ENCODE assay signal across 1 cellular context in the genomic region with DNA sequence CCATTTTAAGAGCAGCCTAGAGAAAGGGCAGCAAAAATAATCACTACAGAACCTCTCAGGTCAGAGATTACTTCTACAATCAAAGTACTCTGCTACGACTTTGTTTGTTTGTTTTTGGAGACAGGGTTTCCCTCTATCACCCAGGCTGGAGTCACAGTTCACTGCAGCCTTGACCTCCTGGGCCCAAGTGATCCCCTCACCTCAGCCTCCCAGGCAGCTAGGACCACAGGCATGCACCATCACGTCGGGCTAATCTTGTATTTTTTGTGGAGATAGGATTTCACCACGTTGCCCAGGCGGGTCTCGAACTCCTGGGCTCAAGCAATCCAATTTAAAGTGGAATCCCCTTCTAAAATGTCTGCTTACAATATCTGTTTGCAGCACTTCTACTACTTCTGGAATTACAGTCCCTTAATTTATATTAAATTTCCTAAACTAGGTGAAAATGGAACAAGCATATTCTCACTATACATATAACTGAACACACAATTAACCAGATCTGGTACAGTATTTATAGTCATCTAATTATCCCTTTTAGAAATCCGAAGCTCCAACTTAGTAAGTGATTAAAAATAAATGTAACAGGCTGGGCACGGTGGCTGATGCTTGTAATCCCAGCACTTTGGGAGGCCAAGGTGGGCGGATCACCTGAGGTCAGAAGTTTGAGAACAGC.
TF ChIP-seq lines count a peak whose summit lies in the region.

No MANE protein-coding gene starts in this region.

TF ChIP-seq in HEK293, 187 proteins besides CTCF, POLR2A, EP300 and RAD21 (continued from another document and continues in another):
- TF ChIP-seq, protein P1, sequence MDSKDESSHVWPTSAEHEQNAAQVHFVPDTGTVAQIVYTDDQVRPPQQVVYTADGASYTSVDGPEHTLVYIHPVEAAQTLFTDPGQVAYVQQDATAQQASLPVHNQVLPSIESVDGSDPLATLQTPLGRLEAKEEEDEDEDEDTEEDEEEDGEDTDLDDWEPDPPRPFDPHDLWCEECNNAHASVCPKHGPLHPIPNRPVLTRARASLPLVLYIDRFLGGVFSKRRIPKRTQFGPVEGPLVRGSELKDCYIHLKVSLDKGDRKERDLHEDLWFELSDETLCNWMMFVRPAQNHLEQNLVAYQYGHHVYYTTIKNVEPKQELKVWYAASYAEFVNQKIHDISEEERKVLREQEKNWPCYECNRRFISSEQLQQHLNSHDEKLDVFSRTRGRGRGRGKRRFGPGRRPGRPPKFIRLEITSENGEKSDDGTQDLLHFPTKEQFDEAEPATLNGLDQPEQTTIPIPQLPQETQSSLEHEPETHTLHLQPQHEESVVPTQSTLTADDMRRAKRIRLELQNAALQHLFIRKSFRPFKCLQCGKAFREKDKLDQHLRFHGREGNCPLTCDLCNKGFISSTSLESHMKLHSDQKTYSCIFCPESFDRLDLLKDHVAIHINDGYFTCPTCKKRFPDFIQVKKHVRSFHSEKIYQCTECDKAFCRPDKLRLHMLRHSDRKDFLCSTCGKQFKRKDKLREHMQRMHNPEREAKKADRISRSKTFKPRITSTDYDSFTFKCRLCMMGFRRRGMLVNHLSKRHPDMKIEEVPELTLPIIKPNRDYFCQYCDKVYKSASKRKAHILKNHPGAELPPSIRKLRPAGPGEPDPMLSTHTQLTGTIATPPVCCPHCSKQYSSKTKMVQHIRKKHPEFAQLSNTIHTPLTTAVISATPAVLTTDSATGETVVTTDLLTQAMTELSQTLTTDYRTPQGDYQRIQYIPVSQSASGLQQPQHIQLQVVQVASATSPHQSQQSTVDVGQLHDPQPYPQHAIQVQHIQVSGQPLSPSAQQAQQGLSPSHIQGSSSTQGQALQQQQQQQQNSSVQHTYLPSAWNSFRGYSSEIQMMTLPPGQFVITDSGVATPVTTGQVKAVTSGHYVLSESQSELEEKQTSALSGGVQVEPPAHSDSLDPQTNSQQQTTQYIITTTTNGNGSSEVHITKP (tag by site-specific recombination; IDR thresholded peaks at IDR 0.05): 0 out of 2 replicates have a peak, but pooled peaks have one; percentile 5
- TF ChIP-seq GLIS1 (tag by site-specific recombination; IDR thresholded peaks at IDR 0.05) (peak; percentile 92), ZNF514 (tag by site-specific recombination; IDR thresholded peaks at IDR 0.05) (no peak), ZNF366 (tag by site-specific recombination; conservative IDR thresholded peaks at IDR 0.05) (peak; percentile 52; the same call in 1 of the 2 replicates), ZNF791 (tag by site-specific recombination; IDR thresholded peaks at IDR 0.05) (no peak), ZNF624 (tag by site-specific recombination; IDR thresholded peaks at IDR 0.05) (no peak), ZBTB20 (tag by site-specific recombination; IDR thresholded peaks at IDR 0.05) (no peak), KLF10 (tag by site-specific recombination; IDR thresholded peaks at IDR 0.05) (0 out of 2 replicates have a peak, but pooled peaks have one; percentile 16), ZNF596 (tag by site-specific recombination; IDR thresholded peaks at IDR 0.05) (no peak), ZNF561 (tag by site-specific recombination; IDR thresholded peaks at IDR 0.05; ENCODE audit: borderline replicate concordance) (no peak), HOXC10 (CRISPR knock-in tag; IDR thresholded peaks at IDR 0.05) (no peak), ZNF433 (tag by site-specific recombination; IDR thresholded peaks at IDR 0.05; ENCODE audit: low read depth) (no peak), HOXA7 (CRISPR knock-in tag; IDR thresholded peaks at IDR 0.05; ENCODE audit: borderline replicate concordance) (no peak), ZNF830 (tag by site-specific recombination; IDR thresholded peaks at IDR 0.05; ENCODE audit: low read depth) (no peak), IKZF3 (tag by site-specific recombination; IDR thresholded peaks at IDR 0.05) (peak; percentile 42; the same call in 1 of the 2 replicates), GFI1B (tag by site-specific recombination; IDR thresholded peaks at IDR 0.05) (peak; percentile 83), ZNF473 (tag by site-specific recombination; IDR thresholded peaks at IDR 0.05) (no peak), ZNF2 (tag by site-specific recombination; IDR thresholded peaks at IDR 0.05) (no peak), ZNF169 (tag by site-specific recombination; IDR thresholded peaks at IDR 0.05) (no peak), ZBTB17 (tag by site-specific recombination; IDR thresholded peaks at IDR 0.05) (no peak), ZFHX2 (tag by site-specific recombination; conservative IDR thresholded peaks at IDR 0.05) (peak; percentile 50; the same call in 1 of the 2 replicates), ZIC2 (tag by site-specific recombination; IDR thresholded peaks at IDR 0.05) (peak; percentile 47; the same call in 1 of the 2 replicates), ZNF610 (tag by site-specific recombination; IDR thresholded peaks at IDR 0.05; ENCODE audit: borderline replicate concordance) (no peak), ZNF138 (tag by site-specific recombination; IDR thresholded peaks at IDR 0.05; ENCODE audit: borderline replicate concordance) (no peak), ZFP3 (tag by site-specific recombination; IDR thresholded peaks at IDR 0.05; ENCODE audit: low read depth) (no peak), ZNF211 (tag by site-specific recombination; IDR thresholded peaks at IDR 0.05; ENCODE audit: low read depth) (no peak), SETDB1 (IDR thresholded peaks at IDR 0.05; ENCODE audit: insufficient read length, low read length) (no peak), ZNF175 (tag by site-specific recombination; IDR thresholded peaks at IDR 0.05) (no peak), GLI2 (tag by site-specific recombination; IDR thresholded peaks at IDR 0.05; ENCODE audit: borderline replicate concordance, low read depth) (0 out of 2 replicates have a peak, but pooled peaks have one; percentile 2), ZNF548 (tag by site-specific recombination; IDR thresholded peaks at IDR 0.05) (no peak), REPIN1 (tag by site-specific recombination; IDR thresholded peaks at IDR 0.05; ENCODE audit: low read depth) (no peak), BCL11A (tag by site-specific recombination; IDR thresholded peaks at IDR 0.05; ENCODE audit: low read depth) (peak; percentile 30; the same call in 1 of the 2 replicates), KLF8 (tag by site-specific recombination; IDR thresholded peaks at IDR 0.05) (no peak; the same call in 1 of the 2 replicates)
- TF ChIP-seq, protein P2, sequence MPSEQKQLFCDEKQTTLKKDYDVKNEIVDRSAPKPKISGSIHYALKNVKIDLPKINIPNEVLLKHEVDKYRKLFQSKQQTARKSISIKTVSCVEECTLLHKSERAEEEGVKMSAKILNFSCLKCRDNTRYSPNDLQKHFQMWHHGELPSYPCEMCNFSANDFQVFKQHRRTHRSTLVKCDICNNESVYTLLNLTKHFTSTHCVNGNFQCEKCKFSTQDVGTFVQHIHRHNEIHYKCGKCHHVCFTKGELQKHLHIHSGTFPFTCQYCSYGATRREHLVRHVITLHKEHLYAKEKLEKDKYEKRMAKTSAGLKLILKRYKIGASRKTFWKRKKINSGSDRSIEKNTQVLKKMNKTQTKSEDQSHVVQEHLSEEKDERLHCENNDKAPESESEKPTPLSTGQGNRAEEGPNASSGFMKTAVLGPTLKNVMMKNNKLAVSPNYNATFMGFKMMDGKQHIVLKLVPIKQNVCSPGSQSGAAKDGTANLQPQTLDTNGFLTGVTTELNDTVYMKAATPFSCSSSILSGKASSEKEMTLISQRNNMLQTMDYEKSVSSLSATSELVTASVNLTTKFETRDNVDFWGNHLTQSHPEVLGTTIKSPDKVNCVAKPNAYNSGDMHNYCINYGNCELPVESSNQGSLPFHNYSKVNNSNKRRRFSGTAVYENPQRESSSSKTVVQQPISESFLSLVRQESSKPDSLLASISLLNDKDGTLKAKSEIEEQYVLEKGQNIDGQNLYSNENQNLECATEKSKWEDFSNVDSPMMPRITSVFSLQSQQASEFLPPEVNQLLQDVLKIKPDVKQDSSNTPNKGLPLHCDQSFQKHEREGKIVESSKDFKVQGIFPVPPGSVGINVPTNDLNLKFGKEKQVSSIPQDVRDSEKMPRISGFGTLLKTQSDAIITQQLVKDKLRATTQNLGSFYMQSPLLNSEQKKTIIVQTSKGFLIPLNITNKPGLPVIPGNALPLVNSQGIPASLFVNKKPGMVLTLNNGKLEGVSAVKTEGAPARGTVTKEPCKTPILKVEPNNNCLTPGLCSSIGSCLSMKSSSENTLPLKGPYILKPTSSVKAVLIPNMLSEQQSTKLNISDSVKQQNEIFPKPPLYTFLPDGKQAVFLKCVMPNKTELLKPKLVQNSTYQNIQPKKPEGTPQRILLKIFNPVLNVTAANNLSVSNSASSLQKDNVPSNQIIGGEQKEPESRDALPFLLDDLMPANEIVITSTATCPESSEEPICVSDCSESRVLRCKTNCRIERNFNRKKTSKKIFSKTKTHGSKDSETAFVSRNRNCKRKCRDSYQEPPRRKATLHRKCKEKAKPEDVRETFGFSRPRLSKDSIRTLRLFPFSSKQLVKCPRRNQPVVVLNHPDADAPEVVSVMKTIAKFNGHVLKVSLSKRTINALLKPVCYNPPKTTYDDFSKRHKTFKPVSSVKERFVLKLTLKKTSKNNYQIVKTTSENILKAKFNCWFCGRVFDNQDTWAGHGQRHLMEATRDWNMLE (tag by site-specific recombination; conservative IDR thresholded peaks at IDR 0.05; ENCODE audit: low read depth): no peak
- TF ChIP-seq, protein P3, sequence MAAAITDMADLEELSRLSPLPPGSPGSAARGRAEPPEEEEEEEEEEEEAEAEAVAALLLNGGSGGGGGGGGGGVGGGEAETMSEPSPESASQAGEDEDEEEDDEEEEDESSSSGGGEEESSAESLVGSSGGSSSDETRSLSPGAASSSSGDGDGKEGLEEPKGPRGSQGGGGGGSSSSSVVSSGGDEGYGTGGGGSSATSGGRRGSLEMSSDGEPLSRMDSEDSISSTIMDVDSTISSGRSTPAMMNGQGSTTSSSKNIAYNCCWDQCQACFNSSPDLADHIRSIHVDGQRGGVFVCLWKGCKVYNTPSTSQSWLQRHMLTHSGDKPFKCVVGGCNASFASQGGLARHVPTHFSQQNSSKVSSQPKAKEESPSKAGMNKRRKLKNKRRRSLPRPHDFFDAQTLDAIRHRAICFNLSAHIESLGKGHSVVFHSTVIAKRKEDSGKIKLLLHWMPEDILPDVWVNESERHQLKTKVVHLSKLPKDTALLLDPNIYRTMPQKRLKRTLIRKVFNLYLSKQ (tag by site-specific recombination; IDR thresholded peaks at IDR 0.05; ENCODE audit: borderline replicate concordance): no peak
- TF ChIP-seq, protein P4, sequence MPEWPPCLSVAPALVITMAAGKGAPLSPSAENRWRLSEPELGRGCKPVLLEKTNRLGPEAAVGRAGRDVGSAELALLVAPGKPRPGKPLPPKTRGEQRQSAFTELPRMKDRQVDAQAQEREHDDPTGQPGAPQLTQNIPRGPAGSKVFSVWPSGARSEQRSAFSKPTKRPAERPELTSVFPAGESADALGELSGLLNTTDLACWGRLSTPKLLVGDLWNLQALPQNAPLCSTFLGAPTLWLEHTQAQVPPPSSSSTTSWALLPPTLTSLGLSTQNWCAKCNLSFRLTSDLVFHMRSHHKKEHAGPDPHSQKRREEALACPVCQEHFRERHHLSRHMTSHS (tag by site-specific recombination; IDR thresholded peaks at IDR 0.05): no peak
- TF ChIP-seq, protein P5, sequence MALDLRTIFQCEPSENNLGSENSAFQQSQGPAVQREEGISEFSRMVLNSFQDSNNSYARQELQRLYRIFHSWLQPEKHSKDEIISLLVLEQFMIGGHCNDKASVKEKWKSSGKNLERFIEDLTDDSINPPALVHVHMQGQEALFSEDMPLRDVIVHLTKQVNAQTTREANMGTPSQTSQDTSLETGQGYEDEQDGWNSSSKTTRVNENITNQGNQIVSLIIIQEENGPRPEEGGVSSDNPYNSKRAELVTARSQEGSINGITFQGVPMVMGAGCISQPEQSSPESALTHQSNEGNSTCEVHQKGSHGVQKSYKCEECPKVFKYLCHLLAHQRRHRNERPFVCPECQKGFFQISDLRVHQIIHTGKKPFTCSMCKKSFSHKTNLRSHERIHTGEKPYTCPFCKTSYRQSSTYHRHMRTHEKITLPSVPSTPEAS (tag by site-specific recombination; IDR thresholded peaks at IDR 0.05): no peak
- TF ChIP-seq, protein P6, sequence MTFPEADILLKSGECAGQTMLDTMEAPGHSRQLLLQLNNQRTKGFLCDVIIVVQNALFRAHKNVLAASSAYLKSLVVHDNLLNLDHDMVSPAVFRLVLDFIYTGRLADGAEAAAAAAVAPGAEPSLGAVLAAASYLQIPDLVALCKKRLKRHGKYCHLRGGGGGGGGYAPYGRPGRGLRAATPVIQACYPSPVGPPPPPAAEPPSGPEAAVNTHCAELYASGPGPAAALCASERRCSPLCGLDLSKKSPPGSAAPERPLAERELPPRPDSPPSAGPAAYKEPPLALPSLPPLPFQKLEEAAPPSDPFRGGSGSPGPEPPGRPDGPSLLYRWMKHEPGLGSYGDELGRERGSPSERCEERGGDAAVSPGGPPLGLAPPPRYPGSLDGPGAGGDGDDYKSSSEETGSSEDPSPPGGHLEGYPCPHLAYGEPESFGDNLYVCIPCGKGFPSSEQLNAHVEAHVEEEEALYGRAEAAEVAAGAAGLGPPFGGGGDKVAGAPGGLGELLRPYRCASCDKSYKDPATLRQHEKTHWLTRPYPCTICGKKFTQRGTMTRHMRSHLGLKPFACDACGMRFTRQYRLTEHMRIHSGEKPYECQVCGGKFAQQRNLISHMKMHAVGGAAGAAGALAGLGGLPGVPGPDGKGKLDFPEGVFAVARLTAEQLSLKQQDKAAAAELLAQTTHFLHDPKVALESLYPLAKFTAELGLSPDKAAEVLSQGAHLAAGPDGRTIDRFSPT (tag by site-specific recombination; IDR thresholded peaks at IDR 0.05): no peak
- TF ChIP-seq, protein P7, sequence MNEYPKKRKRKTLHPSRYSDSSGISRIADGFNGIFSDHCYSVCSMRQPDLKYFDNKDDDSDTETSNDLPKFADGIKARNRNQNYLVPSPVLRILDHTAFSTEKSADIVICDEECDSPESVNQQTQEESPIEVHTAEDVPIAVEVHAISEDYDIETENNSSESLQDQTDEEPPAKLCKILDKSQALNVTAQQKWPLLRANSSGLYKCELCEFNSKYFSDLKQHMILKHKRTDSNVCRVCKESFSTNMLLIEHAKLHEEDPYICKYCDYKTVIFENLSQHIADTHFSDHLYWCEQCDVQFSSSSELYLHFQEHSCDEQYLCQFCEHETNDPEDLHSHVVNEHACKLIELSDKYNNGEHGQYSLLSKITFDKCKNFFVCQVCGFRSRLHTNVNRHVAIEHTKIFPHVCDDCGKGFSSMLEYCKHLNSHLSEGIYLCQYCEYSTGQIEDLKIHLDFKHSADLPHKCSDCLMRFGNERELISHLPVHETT (tag by site-specific recombination; IDR thresholded peaks at IDR 0.05): no peak
- TF ChIP-seq, protein P8, sequence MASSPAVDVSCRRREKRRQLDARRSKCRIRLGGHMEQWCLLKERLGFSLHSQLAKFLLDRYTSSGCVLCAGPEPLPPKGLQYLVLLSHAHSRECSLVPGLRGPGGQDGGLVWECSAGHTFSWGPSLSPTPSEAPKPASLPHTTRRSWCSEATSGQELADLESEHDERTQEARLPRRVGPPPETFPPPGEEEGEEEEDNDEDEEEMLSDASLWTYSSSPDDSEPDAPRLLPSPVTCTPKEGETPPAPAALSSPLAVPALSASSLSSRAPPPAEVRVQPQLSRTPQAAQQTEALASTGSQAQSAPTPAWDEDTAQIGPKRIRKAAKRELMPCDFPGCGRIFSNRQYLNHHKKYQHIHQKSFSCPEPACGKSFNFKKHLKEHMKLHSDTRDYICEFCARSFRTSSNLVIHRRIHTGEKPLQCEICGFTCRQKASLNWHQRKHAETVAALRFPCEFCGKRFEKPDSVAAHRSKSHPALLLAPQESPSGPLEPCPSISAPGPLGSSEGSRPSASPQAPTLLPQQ (tag by site-specific recombination; IDR thresholded peaks at IDR 0.05): 0 out of 2 replicates have a peak, but pooled peaks have one; percentile 29
